ENCODE assay signal across 1 cellular context in the genomic region with DNA sequence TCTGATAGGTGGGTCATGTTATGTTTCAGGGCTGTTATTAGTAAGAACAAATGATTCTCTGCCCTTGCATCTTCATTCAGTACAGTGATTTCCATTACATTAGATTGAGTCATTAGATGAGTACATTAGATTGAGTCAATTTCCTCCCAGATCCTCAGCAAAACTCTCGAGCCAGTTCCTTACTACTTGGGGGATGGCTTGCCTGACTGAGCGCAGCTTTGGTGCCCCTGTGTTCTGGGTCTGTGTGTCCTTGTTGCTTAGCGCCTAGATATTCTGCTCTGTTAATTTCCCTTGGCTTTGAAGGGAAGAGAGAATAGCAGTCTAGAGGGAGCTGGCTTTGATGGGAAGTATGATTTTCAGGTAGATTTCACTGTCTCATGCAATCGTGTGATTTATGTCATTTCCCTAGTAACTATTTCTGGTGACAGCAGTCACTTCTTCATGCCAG.
TF ChIP-seq lines count a peak whose summit lies in the region.

No MANE protein-coding gene starts in this region.

TF ChIP-seq in GM23338, 12 proteins besides CTCF, POLR2A, EP300 and RAD21 (continued from another document):
- TF ChIP-seq, protein P1, sequence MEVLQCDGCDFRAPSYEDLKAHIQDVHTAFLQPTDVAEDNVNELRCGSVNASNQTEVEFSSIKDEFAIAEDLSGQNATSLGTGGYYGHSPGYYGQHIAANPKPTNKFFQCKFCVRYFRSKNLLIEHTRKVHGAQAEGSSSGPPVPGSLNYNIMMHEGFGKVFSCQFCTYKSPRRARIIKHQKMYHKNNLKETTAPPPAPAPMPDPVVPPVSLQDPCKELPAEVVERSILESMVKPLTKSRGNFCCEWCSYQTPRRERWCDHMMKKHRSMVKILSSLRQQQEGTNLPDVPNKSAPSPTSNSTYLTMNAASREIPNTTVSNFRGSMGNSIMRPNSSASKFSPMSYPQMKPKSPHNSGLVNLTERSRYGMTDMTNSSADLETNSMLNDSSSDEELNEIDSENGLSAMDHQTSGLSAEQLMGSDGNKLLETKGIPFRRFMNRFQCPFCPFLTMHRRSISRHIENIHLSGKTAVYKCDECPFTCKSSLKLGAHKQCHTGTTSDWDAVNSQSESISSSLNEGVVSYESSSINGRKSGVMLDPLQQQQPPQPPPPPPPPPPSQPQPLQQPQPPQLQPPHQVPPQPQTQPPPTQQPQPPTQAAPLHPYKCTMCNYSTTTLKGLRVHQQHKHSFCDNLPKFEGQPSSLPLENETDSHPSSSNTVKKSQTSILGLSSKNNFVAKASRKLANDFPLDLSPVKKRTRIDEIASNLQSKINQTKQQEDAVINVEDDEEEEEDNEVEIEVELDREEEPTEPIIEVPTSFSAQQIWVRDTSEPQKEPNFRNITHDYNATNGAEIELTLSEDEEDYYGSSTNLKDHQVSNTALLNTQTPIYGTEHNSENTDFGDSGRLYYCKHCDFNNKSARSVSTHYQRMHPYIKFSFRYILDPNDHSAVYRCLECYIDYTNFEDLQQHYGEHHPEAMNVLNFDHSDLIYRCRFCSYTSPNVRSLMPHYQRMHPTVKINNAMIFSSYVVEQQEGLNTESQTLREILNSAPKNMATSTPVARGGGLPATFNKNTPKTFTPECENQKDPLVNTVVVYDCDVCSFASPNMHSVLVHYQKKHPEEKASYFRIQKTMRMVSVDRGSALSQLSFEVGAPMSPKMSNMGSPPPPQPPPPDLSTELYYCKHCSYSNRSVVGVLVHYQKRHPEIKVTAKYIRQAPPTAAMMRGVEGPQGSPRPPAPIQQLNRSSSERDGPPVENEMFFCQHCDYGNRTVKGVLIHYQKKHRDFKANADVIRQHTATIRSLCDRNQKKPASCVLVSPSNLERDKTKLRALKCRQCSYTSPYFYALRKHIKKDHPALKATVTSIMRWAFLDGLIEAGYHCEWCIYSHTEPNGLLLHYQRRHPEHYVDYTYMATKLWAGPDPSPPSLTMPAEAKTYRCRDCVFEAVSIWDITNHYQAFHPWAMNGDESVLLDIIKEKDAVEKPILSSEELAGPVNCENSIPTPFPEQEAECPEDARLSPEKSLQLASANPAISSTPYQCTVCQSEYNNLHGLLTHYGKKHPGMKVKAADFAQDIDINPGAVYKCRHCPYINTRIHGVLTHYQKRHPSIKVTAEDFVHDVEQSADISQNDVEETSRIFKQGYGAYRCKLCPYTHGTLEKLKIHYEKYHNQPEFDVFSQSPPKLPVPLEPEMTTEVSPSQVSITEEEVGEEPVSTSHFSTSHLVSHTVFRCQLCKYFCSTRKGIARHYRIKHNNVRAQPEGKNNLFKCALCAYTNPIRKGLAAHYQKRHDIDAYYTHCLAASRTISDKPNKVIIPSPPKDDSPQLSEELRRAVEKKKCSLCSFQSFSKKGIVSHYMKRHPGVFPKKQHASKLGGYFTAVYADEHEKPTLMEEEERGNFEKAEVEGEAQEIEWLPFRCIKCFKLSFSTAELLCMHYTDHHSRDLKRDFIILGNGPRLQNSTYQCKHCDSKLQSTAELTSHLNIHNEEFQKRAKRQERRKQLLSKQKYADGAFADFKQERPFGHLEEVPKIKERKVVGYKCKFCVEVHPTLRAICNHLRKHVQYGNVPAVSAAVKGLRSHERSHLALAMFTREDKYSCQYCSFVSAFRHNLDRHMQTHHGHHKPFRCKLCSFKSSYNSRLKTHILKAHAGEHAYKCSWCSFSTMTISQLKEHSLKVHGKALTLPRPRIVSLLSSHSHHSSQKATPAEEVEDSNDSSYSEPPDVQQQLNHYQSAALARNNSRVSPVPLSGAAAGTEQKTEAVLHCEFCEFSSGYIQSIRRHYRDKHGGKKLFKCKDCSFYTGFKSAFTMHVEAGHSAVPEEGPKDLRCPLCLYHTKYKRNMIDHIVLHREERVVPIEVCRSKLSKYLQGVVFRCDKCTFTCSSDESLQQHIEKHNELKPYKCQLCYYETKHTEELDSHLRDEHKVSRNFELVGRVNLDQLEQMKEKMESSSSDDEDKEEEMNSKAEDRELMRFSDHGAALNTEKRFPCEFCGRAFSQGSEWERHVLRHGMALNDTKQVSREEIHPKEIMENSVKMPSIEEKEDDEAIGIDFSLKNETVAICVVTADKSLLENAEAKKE (CRISPR knock-in tag; IDR thresholded peaks at IDR 0.05), result no peak
- TF ChIP-seq STAT1 (IDR thresholded peaks at IDR 0.05; ENCODE audit: unreplicated experiment) (no peak), CREB1 (CRISPR knock-in tag; IDR thresholded peaks at IDR 0.05; ENCODE audit: low read depth) (no peak), JUNB (IDR thresholded peaks at IDR 0.05; ENCODE audit: unreplicated experiment) (no peak), ZNF114 (CRISPR knock-in tag; IDR thresholded peaks at IDR 0.05) (no peak), POLR2AphosphoS5 (IDR thresholded peaks at IDR 0.05; ENCODE audit: low read depth) (no peak), EZH2 (IDR thresholded peaks at IDR 0.05; ENCODE audit: low read depth, unreplicated experiment) (no peak), NANOG (IDR thresholded peaks at IDR 0.05; ENCODE audit: borderline replicate concordance) (no peak)
- TF ChIP-seq, protein P2, sequence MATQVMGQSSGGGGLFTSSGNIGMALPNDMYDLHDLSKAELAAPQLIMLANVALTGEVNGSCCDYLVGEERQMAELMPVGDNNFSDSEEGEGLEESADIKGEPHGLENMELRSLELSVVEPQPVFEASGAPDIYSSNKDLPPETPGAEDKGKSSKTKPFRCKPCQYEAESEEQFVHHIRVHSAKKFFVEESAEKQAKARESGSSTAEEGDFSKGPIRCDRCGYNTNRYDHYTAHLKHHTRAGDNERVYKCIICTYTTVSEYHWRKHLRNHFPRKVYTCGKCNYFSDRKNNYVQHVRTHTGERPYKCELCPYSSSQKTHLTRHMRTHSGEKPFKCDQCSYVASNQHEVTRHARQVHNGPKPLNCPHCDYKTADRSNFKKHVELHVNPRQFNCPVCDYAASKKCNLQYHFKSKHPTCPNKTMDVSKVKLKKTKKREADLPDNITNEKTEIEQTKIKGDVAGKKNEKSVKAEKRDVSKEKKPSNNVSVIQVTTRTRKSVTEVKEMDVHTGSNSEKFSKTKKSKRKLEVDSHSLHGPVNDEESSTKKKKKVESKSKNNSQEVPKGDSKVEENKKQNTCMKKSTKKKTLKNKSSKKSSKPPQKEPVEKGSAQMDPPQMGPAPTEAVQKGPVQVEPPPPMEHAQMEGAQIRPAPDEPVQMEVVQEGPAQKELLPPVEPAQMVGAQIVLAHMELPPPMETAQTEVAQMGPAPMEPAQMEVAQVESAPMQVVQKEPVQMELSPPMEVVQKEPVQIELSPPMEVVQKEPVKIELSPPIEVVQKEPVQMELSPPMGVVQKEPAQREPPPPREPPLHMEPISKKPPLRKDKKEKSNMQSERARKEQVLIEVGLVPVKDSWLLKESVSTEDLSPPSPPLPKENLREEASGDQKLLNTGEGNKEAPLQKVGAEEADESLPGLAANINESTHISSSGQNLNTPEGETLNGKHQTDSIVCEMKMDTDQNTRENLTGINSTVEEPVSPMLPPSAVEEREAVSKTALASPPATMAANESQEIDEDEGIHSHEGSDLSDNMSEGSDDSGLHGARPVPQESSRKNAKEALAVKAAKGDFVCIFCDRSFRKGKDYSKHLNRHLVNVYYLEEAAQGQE (IDR thresholded peaks at IDR 0.05; ENCODE audit: unreplicated experiment), result no peak
